ENCODE assay signal across 10 cellular contexts in genomic region chr10:104424719-104425118, GRCh38.
DNase-seq lines count a peak whose midpoint lies in the region; ATAC-seq and TF ChIP-seq lines count a peak whose summit lies in the region.
"Had no signal": no experiment of that assay in that cellular context is flagged by ENCODE, and none has a peak within 500 bp of the region (broad histone marks: within the 10 kb centered on the region; RNA-seq: fewer than 3 reads in every experiment).

No MANE protein-coding gene starts in this region.

- H3K4me1 Mint-ChIP-seq in activated CD8-positive, alpha-beta memory T cell treated with anti-CD3 and anti-CD28 coated beads, Interleukin-2, amount 10 ng/mL, durations not matched to agents 7 days and 5 days: peaks cover 14% of the 10 kb centered on the region
- no peaks in the 10 kb centered on the region for H3K4me1 Mint-ChIP-seq in stimulated activated naive B cell treated with anti-CD40 and anti-IgM and Interleukin-4, amounts not matched to agents 10 μg/mL and 1 μg/mL and 100 μg/mL, for 72 hours

- H3K36me3 ChIP-seq in WERI-Rb-1: no peaks in the 10 kb centered on the region

- no peaks in the 10 kb centered on the region for H3K27me3 Mint-ChIP-seq in activated CD8-positive, alpha-beta memory T cell treated with anti-CD3 and anti-CD28 coated beads, Interleukin-2, amount 10 ng/mL, durations not matched to agents 7 days and 5 days
- H3K27me3 Mint-ChIP-seq in stimulated activated naive B cell treated with anti-CD40 and anti-IgM and Interleukin-4, amounts not matched to agents 10 μg/mL and 1 μg/mL and 100 μg/mL, for 72 hours: no peaks in the 10 kb centered on the region

- no peaks in the 10 kb centered on the region for H3K36me3 Mint-ChIP-seq in activated CD8-positive, alpha-beta memory T cell treated with anti-CD3 and anti-CD28 coated beads, Interleukin-2, amount 10 ng/mL, durations not matched to agents 7 days and 5 days
- no peaks in the 10 kb centered on the region for H3K36me3 Mint-ChIP-seq in stimulated activated naive B cell treated with anti-CD40 and anti-IgM and Interleukin-4, amounts not matched to agents 10 μg/mL and 1 μg/mL and 100 μg/mL, for 72 hours

- no peaks in the 10 kb centered on the region for H3K27me3 ChIP-seq in WERI-Rb-1 (ENCODE audit: insufficient read depth, low read depth, severe bottlenecking)

- H3K27ac ChIP-seq in WERI-Rb-1: no peak overlapping the region

- H3K27ac Mint-ChIP-seq in activated CD8-positive, alpha-beta memory T cell treated with anti-CD3 and anti-CD28 coated beads, Interleukin-2, amount 10 ng/mL, durations not matched to agents 7 days and 5 days: peak overlapping the region; percentile 9
- H3K27ac Mint-ChIP-seq in stimulated activated naive B cell treated with anti-CD40 and anti-IgM and Interleukin-4, amounts not matched to agents 10 μg/mL and 1 μg/mL and 100 μg/mL, for 72 hours: no peak overlapping the region

- H3K9me3 ChIP-seq in WERI-Rb-1 (ENCODE audit: severe bottlenecking): no peaks in the 10 kb centered on the region

- DNase-seq in activated CD8-positive, alpha-beta memory T cell treated with anti-CD3 and anti-CD28 coated beads, Interleukin-2, amount 10 ng/mL, durations not matched to agents 7 days and 5 days: peak; percentile 56
- no peak for DNase-seq in activated CD8-positive, alpha-beta memory T cell treated with anti-CD3 and anti-CD28 coated beads, Interleukin-2, amount 50 U/mL, for 4 hours
- no peak for DNase-seq in stimulated activated naive B cell treated with anti-CD40 and anti-IgM and Interleukin-4, amounts not matched to agents 10 μg/mL and 1 μg/mL and 100 μg/mL, for 72 hours
- DNase-seq in activated CD8-positive, alpha-beta memory T cell treated with anti-CD3 and anti-CD28 coated beads, Interleukin-2, amount 50 U/mL, for 48 hours: no peak
- DNase-seq in DMS 273 (lab: John Stamatoyannopoulos, UW; ENCODE audit: unreplicated experiment): no peak
- DNase-seq in WERI-Rb-1: no peak
- DNase-seq: GOT3, NCI-H2171 treated with DMSO at 0.1 percent for 48 hours had no signal

- peak; percentile 88 for ATAC-seq in activated CD8-positive, alpha-beta memory T cell treated with anti-CD3 and anti-CD28 coated beads, Interleukin-2, amount 10 ng/mL, durations not matched to agents 7 days and 5 days
- peak; percentile 96 for ATAC-seq in HG02588 (IDR thresholded peaks at IDR 0.05; ENCODE audit: unreplicated experiment)
- peak; percentile 86 for ATAC-seq in HG03521 (IDR thresholded peaks at IDR 0.05; ENCODE audit: unreplicated experiment)
- peak; percentile 29 to 57 for ATAC-seq in stimulated activated naive B cell treated with anti-CD40 and anti-IgM and Interleukin-4, amounts not matched to agents 10 μg/mL and 1 μg/mL and 100 μg/mL, for 72 hours (replicated peaks)

- no peaks in the 10 kb centered on the region for H3K9me3 Mint-ChIP-seq in activated CD8-positive, alpha-beta memory T cell treated with anti-CD3 and anti-CD28 coated beads, Interleukin-2, amount 10 ng/mL, durations not matched to agents 7 days and 5 days (ENCODE audit: low read depth)
- no peaks in the 10 kb centered on the region for H3K9me3 Mint-ChIP-seq in stimulated activated naive B cell treated with anti-CD40 and anti-IgM and Interleukin-4, amounts not matched to agents 10 μg/mL and 1 μg/mL and 100 μg/mL, for 72 hours

- no peak overlapping the region for H3K4me3 Mint-ChIP-seq in activated CD8-positive, alpha-beta memory T cell treated with anti-CD3 and anti-CD28 coated beads, Interleukin-2, amount 10 ng/mL, durations not matched to agents 7 days and 5 days
- no peak overlapping the region for H3K4me3 Mint-ChIP-seq in stimulated activated naive B cell treated with anti-CD40 and anti-IgM and Interleukin-4, amounts not matched to agents 10 μg/mL and 1 μg/mL and 100 μg/mL, for 72 hours

- no peak for TF ChIP-seq CTCF in WERI-Rb-1 (IDR thresholded peaks at IDR 0.05; ENCODE audit: low read depth, low read length)

- CTCF ChIA-PET in activated CD8-positive, alpha-beta memory T cell treated with anti-CD3 and anti-CD28 coated beads, Interleukin-2, amount 10 ng/mL, durations not matched to agents 7 days and 5 days (lab: Charles Lee): interaction anchor here (1.1 kb wide), 1 partner anchor 13 kb away, joined by 4 read pairs; no protein-coding TSS in a partner anchor

- H3K4me3 ChIP-seq in WERI-Rb-1 (ENCODE audit: low read depth, low read length): no peak overlapping the region

Comparison
In these comparisons a context has a peak if more than half of its experiments do, and no peak if none do; other contexts are left out.
1. ATAC-seq: peak in every context shown above with its lines; median percentile 96 in HG02588; 88 in activated CD8-positive, alpha-beta memory T cell treated with anti-CD3 and anti-CD28 coated beads, Interleukin-2, amount 10 ng/mL, durations not matched to agents 7 days and 5 days; 86 in HG03521; 43 in stimulated activated naive B cell treated with anti-CD40 and anti-IgM and Interleukin-4, amounts not matched to agents 10 μg/mL and 1 μg/mL and 100 μg/mL, for 72 hours.